In genomic region chr6:35552285-35552917, GRCh38 we compare ENCODE assay signal across 8 cellular contexts. TPM values are rescaled to one million over a fixed set of nuclear protein-coding genes. Genes with fewer than 3 reads are reported as not detected.
DNase-seq lines count a peak whose midpoint lies in the region; ATAC-seq, FAIRE-seq and TF ChIP-seq lines count a peak whose summit lies in the region.

No MANE protein-coding gene starts in this region.

- H3K4me1 ChIP-seq in A673 (ENCODE audit: insufficient read depth, low read length, poor library complexity, severe bottlenecking) (no peaks in the 10 kb centered on the region), H9 (ENCODE audit: insufficient read depth, low read length) (no peaks in the 10 kb centered on the region), K562 (replicated peaks in 1 of 2; ENCODE audit: control insufficient read depth in 2 of 2, insufficient read depth in 2 of 2, low read length in 2 of 2) (no peaks in the 10 kb centered on the region; a peak in 1 of 5 replicates), mesendoderm (ENCODE audit: control insufficient read depth, low read depth, low read length) (no peaks in the 10 kb centered on the region)

- intact Hi-C loops in A673 (cut with micrococcal nuclease; ENCODE audit: unreplicated experiment), result no loop called here
- intact Hi-C loops in K562 (cut with micrococcal nuclease), result loop anchor here (1.0 to 10.0 kb wide), 2 partner anchors 30 to 258 kb away; partner anchors contain the start of gene DEF6

- ATAC-seq in K562 (peak; percentile 80), GM21528 (IDR thresholded peaks at IDR 0.05; ENCODE audit: low FRiP score, unreplicated experiment) (no peak)
- ATAC-seq in stimulated activated naive CD8-positive, alpha-beta T cell treated with anti-CD3 and anti-CD28 coated beads, Interleukin-15, Interleukin-2, amounts not matched to agents 100 U/mL and 50 U/mL, for 24 hours, result peak; percentile 46

- H3K4me3 ChIP-seq in A673 (ENCODE audit: low read depth, low read length, poor library complexity, severe bottlenecking) (no peak overlapping the region), K562 (no peak overlapping the region), mesendoderm (ENCODE audit: low read length) (no peak overlapping the region)

- H3K4me2 ChIP-seq in H9 (ENCODE audit: insufficient read depth, insufficient read length, low read length) (no peak overlapping the region), K562 (ENCODE audit: insufficient read depth, low read length) (no peak overlapping the region), mesendoderm (ENCODE audit: low read length) (no peak overlapping the region)

- no peak for TF ChIP-seq EP300 in K562 (IDR thresholded peaks at IDR 0.05; ENCODE audit: low read length)

- H3K23ac ChIP-seq in H9 (ENCODE audit: insufficient read length, low read depth, low read length) (no peak overlapping the region), mesendoderm (ENCODE audit: low read length) (no peak overlapping the region)

- H3K9me1 ChIP-seq in K562 (ENCODE audit: control insufficient read depth, insufficient read depth, low read length), result no peaks in the 10 kb centered on the region

- in situ Hi-C loops in K562 (cut with MboI), result no loop called here

- no peaks in the 10 kb centered on the region for H4K20me1 ChIP-seq in H9 (ENCODE audit: control insufficient read depth, insufficient read depth, insufficient read length)
- no peaks in the 10 kb centered on the region for H4K20me1 ChIP-seq in K562 (replicated peaks; ENCODE audit: control insufficient read depth, insufficient read depth, low read length)

- H3K4me1 Mint-ChIP-seq in H9, result no peaks in the 10 kb centered on the region

- no peak overlapping the region for H3K14ac ChIP-seq in H9 (ENCODE audit: insufficient read depth, low read length)

- POLR2A ChIA-PET in A673 (lab: Charles Lee; ENCODE audit: low non-redundant PET) (no interaction called here), K562 (lab: Yijun Ruan, JAX) (interaction anchor here (0.6 to 1.7 kb wide), 8 partner anchors 9 to 436 kb away, joined by 3 to 6 read pairs (median 4); no protein-coding TSS in a partner anchor)

- no peak for TF ChIP-seq POLR2A in K562 (conservative IDR thresholded peaks at IDR 0.05)

- H2BK15ac ChIP-seq in H9 (ENCODE audit: low read depth, low read length) (no peak overlapping the region), mesendoderm (replicated peaks; ENCODE audit: low read depth) (no peak overlapping the region)

- H3K9me3 ChIP-seq in A673 (ENCODE audit: low read depth, low read length, poor library complexity, severe bottlenecking) (peaks cover 6% of the 10 kb centered on the region), H9 (ENCODE audit: control insufficient read depth, low read depth, low read length) (no peaks in the 10 kb centered on the region), K562 (replicated peaks; ENCODE audit: control insufficient read depth, insufficient read depth, low read depth, low read length) (peaks cover 6% of the 10 kb centered on the region)

- no peak overlapping the region for H2AK5ac ChIP-seq in H9 (ENCODE audit: insufficient read length, low read length)
- H2AK5ac ChIP-seq in mesendoderm (ENCODE audit: low read length), result no peak overlapping the region

- FAIRE-seq in K562 (lab: Jason Lieb, UNC), result peak; percentile 84

- H3K4me3 Mint-ChIP-seq in H9, result no peak overlapping the region

- no peak overlapping the region for H3K56ac ChIP-seq in H9 (ENCODE audit: insufficient read length, low read depth, low read length)
- H3K56ac ChIP-seq in mesendoderm (ENCODE audit: low read length), result no peak overlapping the region

- no peak overlapping the region for H3K27ac Mint-ChIP-seq in H9

- H3K79me1 ChIP-seq in H9 (ENCODE audit: insufficient read depth, low read depth, low read length, poor library complexity, severe bottlenecking) (no peaks in the 10 kb centered on the region), mesendoderm (ENCODE audit: low read length) (no peaks in the 10 kb centered on the region)

- H2BK12ac ChIP-seq in H9 (ENCODE audit: insufficient read length, low read depth, low read length), result no peak overlapping the region

- no peaks in the 10 kb centered on the region for H3K79me2 ChIP-seq in H9 (ENCODE audit: insufficient read depth, low read length)
- no peaks in the 10 kb centered on the region for H3K79me2 ChIP-seq in K562 (ENCODE audit: control insufficient read depth, insufficient read depth, low read length)
- H3K79me2 ChIP-seq in mesendoderm (ENCODE audit: control insufficient read depth, insufficient read depth, low read length), result no peaks in the 10 kb centered on the region

- CTCF ChIA-PET in A673 (lab: Charles Lee) (interaction anchor here (0.9 kb wide), 1 partner anchor 36 kb away, joined by 4 read pairs; no protein-coding TSS in a partner anchor), K562 (lab: Yijun Ruan, JAX; ENCODE audit: low intra/inter-chr PET ratio) (interaction anchor here (1.1 kb wide), 2 partner anchors 30 to 255 kb away, joined by 3 read pairs; partner anchors contain the start of gene DEF6)

- no peak overlapping the region for H4K91ac ChIP-seq in H9 (ENCODE audit: insufficient read length, low read depth, low read length)

- H3K4ac ChIP-seq in H9 (ENCODE audit: low read depth, low read length) (no peak overlapping the region), mesendoderm (ENCODE audit: low read depth, low read length) (no peak overlapping the region)

- no peaks in the 10 kb centered on the region for H3K23me2 ChIP-seq in H9 (ENCODE audit: insufficient read length, low read depth, low read length, poor library complexity, severe bottlenecking)

- H2AFZ ChIP-seq in H9 (ENCODE audit: low read length) (no peak overlapping the region), K562 (ENCODE audit: low read depth, low read length) (no peak overlapping the region)

- peaks cover 2 to 4% of the 10 kb centered on the region in 2 experiments; a peak in 4 of 5 replicates for H3K9me3 Mint-ChIP-seq in H9

- H4K8ac ChIP-seq in H9 (replicated peaks; ENCODE audit: insufficient read length, low read depth, low read length) (no peak overlapping the region), mesendoderm (ENCODE audit: low read depth, low read length) (no peak overlapping the region)

- no peaks in the 10 kb centered on the region; the same call in 1 of the 2 replicates for H3K27me3 Mint-ChIP-seq in H9 (ENCODE audit: low read depth)

- no peak overlapping the region for H3K27ac ChIP-seq in A673 (ENCODE audit: low read depth, low read length, poor library complexity, severe bottlenecking)
- H3K27ac ChIP-seq in H9 (ENCODE audit: insufficient read length, low read depth, low read length), result no peak overlapping the region
- H3K27ac ChIP-seq in K562 (ENCODE audit: extremely low read depth, low read depth, low read length), result no peak overlapping the region
- no peak overlapping the region for H3K27ac ChIP-seq in mesendoderm (ENCODE audit: low read depth, low read length)

- H4K5ac ChIP-seq in H9 (ENCODE audit: insufficient read length, low read depth, low read length) (no peak overlapping the region), mesendoderm (ENCODE audit: low read length) (no peak overlapping the region)

- TF ChIP-seq RAD21 in K562 (CRISPR knock-in tag; conservative IDR thresholded peaks at IDR 0.05 in 1 of 2, IDR thresholded peaks at IDR 0.05 in 1 of 2), result peak in 1 of 2 experiments; percentile 74; a peak in 2 of 4 replicates

- H3T11ph ChIP-seq in H9 (ENCODE audit: low read length), result no peak overlapping the region

- H3K27me3 ChIP-seq in A673 (replicated peaks; ENCODE audit: insufficient read depth, low read depth, low read length, poor library complexity) (no peaks in the 10 kb centered on the region), H9 (ENCODE audit: insufficient read depth, low read length) (no peaks in the 10 kb centered on the region), K562 (ENCODE audit: control insufficient read depth in 2 of 2, insufficient read depth in 2 of 2, low read length in 2 of 2) (peaks cover 5 to 26% of the 10 kb centered on the region in 2 experiments; a peak in 4 of 5 replicates), mesendoderm (ENCODE audit: insufficient read depth, low read length, poor library complexity) (no peaks in the 10 kb centered on the region)

- H2BK5ac ChIP-seq in H9 (ENCODE audit: insufficient read length, low read length), result no peak overlapping the region
- H2BK5ac ChIP-seq in mesendoderm (ENCODE audit: low read length), result no peak overlapping the region

- H3K36me3 ChIP-seq in A673 (ENCODE audit: insufficient read depth, low read length, poor library complexity, severe bottlenecking) (no peaks in the 10 kb centered on the region), K562 (ENCODE audit: control insufficient read depth, insufficient read depth, low read length) (no peaks in the 10 kb centered on the region), mesendoderm (ENCODE audit: control insufficient read depth, insufficient read depth, low read length) (no peaks in the 10 kb centered on the region)

- H2BK20ac ChIP-seq in H9 (ENCODE audit: low read depth, low read length, poor library complexity, severe bottlenecking), result no peak overlapping the region

- H3K9ac ChIP-seq in H9 (ENCODE audit: extremely low read depth, insufficient read length, low read length) (no peak overlapping the region), K562 (ENCODE audit: insufficient read depth in 1 of 2, low read depth in 2 of 2, low read length in 2 of 2) (no peak overlapping the region), mesendoderm (ENCODE audit: low read length) (no peak overlapping the region)

- no TSS peak for BruUV-seq in A673 (replicated peaks; lab: Mats Ljungman, UMichigan)
- no TSS peak for BruUV-seq in K562 (replicated peaks; lab: Mats Ljungman, UMichigan)

- TF ChIP-seq CTCF in A673 (conservative IDR thresholded peaks at IDR 0.05; ENCODE audit: low read depth, low read length) (peak; percentile 90), H9 (conservative IDR thresholded peaks at IDR 0.05) (peak; percentile 97), K562 (IDR thresholded peaks at IDR 0.05 in 2 of 3, conservative IDR thresholded peaks at IDR 0.05 in 1 of 3; ENCODE audit: insufficient read depth in 2 of 3, low read depth in 1 of 3, low read length in 3 of 3) (peak; percentile 79 to 94 (median 81))

- H3K18ac ChIP-seq in H9 (ENCODE audit: insufficient read length, low read depth, low read length), result no peak overlapping the region
- H3K18ac ChIP-seq in mesendoderm (ENCODE audit: low read length), result no peak overlapping the region

- H3K36me3 Mint-ChIP-seq in H9 (ENCODE audit: insufficient read depth in 1 of 3, low read depth in 3 of 3), result peaks cover 0 to 4% (median 0%) of the 10 kb centered on the region in 3 experiments; a peak in 1 of 7 replicates

- H2BK120ac ChIP-seq in H9 (ENCODE audit: low read depth, low read length, poor library complexity, severe bottlenecking), result no peak overlapping the region
- H2BK120ac ChIP-seq in mesendoderm (ENCODE audit: low read depth, low read length), result no peak overlapping the region

- no CpG with 5 or more reads among the region's 5 CpGs for whole genome bisulfite sequencing in H9 (ENCODE audit: extremely low coverage, insufficient read length, low lambda C conversion rate)
- WGBS in K562 (ENCODE audit: insufficient coverage, low coverage, missing lambda C conversion rate), result 31% methylated on average over 5 of the region's 5 CpGs
- WGBS in mesendoderm (ENCODE audit: extremely low coverage, insufficient coverage, low lambda C conversion rate), result no CpG with 5 or more reads among the region's 5 CpGs

- peak; percentile 37 for DNase-seq in A673 (ENCODE audit: low spot score)
- peak; percentile 75 for DNase-seq in H9
- peak; percentile 12 for DNase-seq in T-helper 22 cell (ENCODE audit: low read depth)
- DNase-seq in K562 (ENCODE audit: extremely low read depth in 1 of 4, low spot score in 3 of 4), result peak; percentile 52 to 83 (median 78)
- DNase-seq in mesendoderm, result peak; percentile 79
- peak; percentile 67 for DNase-seq in stimulated activated naive CD8-positive, alpha-beta T cell treated with anti-CD3 and anti-CD28 coated beads, Interleukin-15, Interleukin-2, amounts not matched to agents 100 U/mL and 50 U/mL, for 24 hours
- no peak for DNase-seq in hippocampal formation (lab: John Stamatoyannopoulos, UW)

RNA-seq across cellular contexts. Expression of gene TULP1, which starts 39.7 kb away (rescaled TPM):
- total RNA-seq in A673 (2021) (0.66 TPM in 1 of 2 replicates, not detected in the other), H9 (2021) (0.29 TPM in 1 of 2 replicates, not detected in the other), K562 (2014; rRNA removed) (0.16 TPM in 1 of 2 replicates, not detected in the other), K562 (2014; rRNA removed; fragmentation: Illumina TruSeq; extraction: Trizol) (not detected in 2 replicates), K562 (2015; rRNA removed; fragmentation: Illumina TruSeq; extraction: Trizol) (not detected in 2 replicates), K562 (2021) (0.09 TPM in 2 replicates)
- not detected in 2 replicates for total RNA-seq in K562 (2011; cell fraction: chromatin; rRNA removed; ENCODE audit: low replicate concordance)
- total RNA-seq in K562 (2011; cell fraction: nucleolus; rRNA removed), result not detected in 2 replicates
- total RNA-seq in K562 (2011; cell fraction: nucleoplasm; rRNA removed), result not detected in 2 replicates
- polyA plus RNA-seq in K562 (2011; rRNA removed) (0.05 TPM in 1 of 2 replicates, not detected in the other), K562 (2014; fragmentation: Illumina TruSeq; extraction: Trizol) (0.10 TPM in 1 of 2 replicates, not detected in the other), K562 (2014; fragmentation: Nextera tagmentation; extraction: Ambion mirVana) (under 1 TPM in 1 of 2 experiments, not detected in 1; 0.06 TPM), K562 (2014; rRNA removed) (0.17 TPM in 1 of 2 replicates, not detected in the other)
- 0.07 TPM in 1 of 2 replicates, not detected in the other for polyA plus RNA-seq in K562 (2011; cell fraction: cytosol; rRNA removed)
- 0.06 and 0.09 TPM in 2 replicates for polyA plus RNA-seq in K562 (2011; cell fraction: nucleus; rRNA removed)
- polyA plus RNA-seq in K562 (2012), result 0.06 and 0.17 TPM in 2 replicates
- not detected in 2 replicates for polyA minus RNA-seq in K562 (2011; rRNA and poly(A)+ RNA removed)
- polyA minus RNA-seq in K562 (2011; cell fraction: cytosol; rRNA and poly(A)+ RNA removed), result not detected in 2 replicates
- 0.11 TPM in 1 of 2 replicates, not detected in the other for polyA minus RNA-seq in K562 (2011; cell fraction: nucleus; rRNA and poly(A)+ RNA removed)
- polyA plus RNA-seq in mesendoderm (2013, experiment 1 of 2), result 2.2 TPM
- polyA plus RNA-seq in mesendoderm (2013, experiment 2 of 2), result 2.8 TPM

RNA-seq across cellular contexts. Expression of gene TEAD3, which starts 55.5 kb away (rescaled TPM):
- 10.3 and 17.0 TPM in 2 replicates for total RNA-seq in A673 (2021)
- 24.3 and 27.0 TPM in 2 replicates for total RNA-seq in H9 (2021)
- 5.1 and 14.6 TPM in 2 replicates for total RNA-seq in K562 (2011; cell fraction: chromatin; rRNA removed; ENCODE audit: low replicate concordance)
- total RNA-seq in K562 (2011; cell fraction: nucleolus; rRNA removed), result 7.1 and 9.2 TPM in 2 replicates
- 7.1 and 8.4 TPM in 2 replicates for total RNA-seq in K562 (2011; cell fraction: nucleoplasm; rRNA removed)
- total RNA-seq in K562 (2014; rRNA removed), result 4.9 and 5.8 TPM in 2 replicates
- total RNA-seq in K562 (2014; rRNA removed; fragmentation: Illumina TruSeq; extraction: Trizol), result 2.4 and 3.1 TPM in 2 replicates
- total RNA-seq in K562 (2015; rRNA removed; fragmentation: Illumina TruSeq; extraction: Trizol), result 3.0 and 3.3 TPM in 2 replicates
- 12.6 and 13.2 TPM in 2 replicates for total RNA-seq in K562 (2021)
- polyA plus RNA-seq in K562 (2011; rRNA removed), result 3.3 and 7.0 TPM in 2 replicates
- polyA plus RNA-seq in K562 (2011; cell fraction: cytosol; rRNA removed), result 5.2 and 5.3 TPM in 2 replicates
- polyA plus RNA-seq in K562 (2011; cell fraction: nucleus; rRNA removed), result 13.9 and 18.4 TPM in 2 replicates
- 7.7 and 10.0 TPM in 2 replicates for polyA plus RNA-seq in K562 (2012)
- 11.1 and 13.6 TPM in 2 replicates for polyA plus RNA-seq in K562 (2014; fragmentation: Illumina TruSeq; extraction: Trizol)
- polyA plus RNA-seq in K562 (2014; fragmentation: Nextera tagmentation; extraction: Ambion mirVana), result under 1 TPM; 0.63 to 0.92 TPM
- polyA plus RNA-seq in K562 (2014; rRNA removed), result 6.7 and 8.2 TPM in 2 replicates
- polyA minus RNA-seq in K562 (2011; rRNA and poly(A)+ RNA removed), result 1.9 TPM in 2 replicates
- 1.7 and 4.2 TPM in 2 replicates for polyA minus RNA-seq in K562 (2011; cell fraction: cytosol; rRNA and poly(A)+ RNA removed)
- 2.4 and 3.2 TPM in 2 replicates for polyA minus RNA-seq in K562 (2011; cell fraction: nucleus; rRNA and poly(A)+ RNA removed)
- 37.1 TPM for polyA plus RNA-seq in mesendoderm (2013, experiment 1 of 2)
- 36.3 TPM for polyA plus RNA-seq in mesendoderm (2013, experiment 2 of 2)

Comparison
In these comparisons a context has a peak if more than half of its experiments do, and no peak if none do; other contexts are left out.
1. DNase-seq: peak in A673 (single experiment), H9 (single experiment), T-helper 22 cell (single experiment), K562 (4 of 4), mesendoderm (single experiment) and stimulated activated naive CD8-positive, alpha-beta T cell treated with anti-CD3 and anti-CD28 coated beads, Interleukin-15, Interleukin-2, amounts not matched to agents 100 U/mL and 50 U/mL, for 24 hours (single experiment); none in hippocampal formation (0 of 2).
2. Peak in every context shown above with its lines, with median percentiles within 50 percentile points of each other: CTCF ChIP-seq.